ENCODE assay signal across 8 cellular contexts in the genomic region with DNA sequence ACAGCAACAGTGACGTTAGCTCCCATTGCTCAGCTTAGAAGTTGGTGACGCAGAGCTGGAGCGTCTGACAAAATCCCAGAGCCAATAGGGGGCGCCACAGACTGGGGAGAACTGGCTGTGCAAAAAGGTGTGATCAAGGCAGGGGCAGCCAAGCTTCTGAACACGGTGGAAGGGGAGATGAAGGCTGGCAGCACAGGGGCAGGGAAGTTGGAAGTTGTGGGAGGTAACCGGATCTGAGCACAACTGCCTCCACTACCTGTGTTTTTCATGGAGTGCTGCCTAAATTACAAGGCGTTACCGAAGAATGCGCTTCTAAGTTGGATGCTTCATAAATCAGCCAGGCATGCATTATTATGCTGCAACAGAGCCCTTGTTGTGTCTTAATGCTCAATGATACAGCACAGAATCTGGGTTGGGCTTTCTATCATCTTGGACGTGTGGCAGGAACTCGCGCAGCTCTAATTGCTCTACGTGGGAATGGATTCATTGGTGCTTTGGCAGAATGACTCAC.
DNase-seq lines count a peak whose midpoint lies in the region; ATAC-seq, FAIRE-seq and TF ChIP-seq lines count a peak whose summit lies in the region.

No MANE protein-coding gene starts in this region.

- CTCF ChIA-PET in A549 (lab: Yijun Ruan, JAX) = no interaction called here
- CTCF ChIA-PET in PC-9 (lab: Charles Lee) = interaction anchor here (0.5 to 0.6 kb wide), 2 partner anchors 266 to 1084 kb away, joined by 3 to 5 read pairs; no protein-coding TSS in a partner anchor

- no TSS peak for BruUV-seq in PC-9 (replicated peaks; lab: Mats Ljungman, UMichigan)

- H3K79me2 ChIP-seq in PC-9 (ENCODE audit: low read depth) = no peaks in the 10 kb centered on the region

- TF ChIP-seq EP300 in A549 (IDR thresholded peaks at IDR 0.05) = no peak

- no peaks in the 10 kb centered on the region for H3F3A ChIP-seq in PC-9 (ENCODE audit: insufficient read depth, low read depth)

- TF ChIP-seq POLR2A in A549 (IDR thresholded peaks at IDR 0.05; ENCODE audit: low read length) = no peak

- intact Hi-C loops in PC-9 (cut with micrococcal nuclease; ENCODE audit: unreplicated experiment) (no loop called here), posterior vena cava (cut with DNase I) (no loop called here)

- no peaks in the 10 kb centered on the region for H4K20me1 ChIP-seq in PC-9 (ENCODE audit: insufficient read depth)

- WGBS in A549 (ENCODE audit: missing lambda C conversion rate) = 75% methylated on average over 12 of the region's 13 CpGs

- TF ChIP-seq CTCF in A549 (IDR thresholded peaks at IDR 0.05) (peak; percentile 21; the same call in 1 of the 3 replicates), GM12874 (IDR thresholded peaks at IDR 0.05; ENCODE audit: insufficient read depth, low read depth, low read length) (peak; percentile 61), PC-9 (conservative IDR thresholded peaks at IDR 0.05) (peak; percentile 44; the same call in 1 of the 2 replicates), foreskin fibroblast (IDR thresholded peaks at IDR 0.05; ENCODE audit: low read depth, low read length) (peak; percentile 34), GM20000 (IDR thresholded peaks at IDR 0.05; ENCODE audit: extremely low read depth, missing control alignments) (no peak)

- H3K9me3 ChIP-seq in A549 = no peaks in the 10 kb centered on the region
- H3K9me3 ChIP-seq in PC-9 (ENCODE audit: insufficient read depth, low read depth) = peaks cover 6% of the 10 kb centered on the region; the same call in 1 of the 2 replicates

- no peak for FAIRE-seq in A549 (lab: Jason Lieb, UNC)

- POLR2A ChIA-PET in A549 (lab: Yijun Ruan, JAX) = no interaction called here
- POLR2A ChIA-PET in PC-9 (lab: Charles Lee; ENCODE audit: unreplicated experiment) = no interaction called here

- H3K4me2 ChIP-seq in A549 = no peak overlapping the region
- no peak overlapping the region for H3K4me2 ChIP-seq in PC-9

- H3K27ac ChIP-seq in A549 (no peak overlapping the region), PC-9 (no peak overlapping the region)

- H3K27me3 ChIP-seq in PC-9 (ENCODE audit: insufficient read depth, low read depth) = no peaks in the 10 kb centered on the region

- peak; percentile 44 to 61 for TF ChIP-seq RAD21 in A549 (conservative IDR thresholded peaks at IDR 0.05 in 1 of 2, IDR thresholded peaks at IDR 0.05 in 1 of 2)

- peak in 1 of 2 experiments; percentile 56; a peak in 2 of 6 replicates for ATAC-seq in A549
- no peak for ATAC-seq in stimulated activated naive CD8-positive, alpha-beta T cell treated with anti-CD3 and anti-CD28 coated beads, Interleukin-15, Interleukin-2, amounts not matched to agents 100 U/mL and 50 U/mL, for 24 hours
- no peak for ATAC-seq in GM18502 (IDR thresholded peaks at IDR 0.05; ENCODE audit: poor library complexity, unreplicated experiment)

- H3K36me3 ChIP-seq in PC-9 (ENCODE audit: low read depth) = no peaks in the 10 kb centered on the region

- no peaks in the 10 kb centered on the region for H3K9me2 ChIP-seq in PC-9 (ENCODE audit: insufficient read depth)

- no peak overlapping the region for H2AFZ ChIP-seq in PC-9

- DNase-seq in A549 (ENCODE audit: low read depth in 1 of 2, low spot score in 1 of 2) (peak in 1 of 2 experiments; percentile 27), PC-9 (peak in 1 of 2 experiments; percentile 2), foreskin fibroblast (peak in 1 of 2 donors; percentile 47), posterior vena cava (ENCODE audit: low spot score) (no peak), GM20000 (ENCODE audit: low spot score) (no peak)
- peak; percentile 16 for DNase-seq in stimulated activated naive CD8-positive, alpha-beta T cell treated with anti-CD3 and anti-CD28 coated beads, Interleukin-15, Interleukin-2, amounts not matched to agents 100 U/mL and 50 U/mL, for 24 hours

- H3K4me3 ChIP-seq in A549 (no peak overlapping the region), PC-9 (no peak overlapping the region), foreskin fibroblast (ENCODE audit: low read depth in 1 of 2, low read length in 2 of 2) (no peak overlapping the region)

- peaks cover 12% of the 10 kb centered on the region for H3K4me1 ChIP-seq in A549
- H3K4me1 ChIP-seq in PC-9 (replicated peaks; ENCODE audit: insufficient read depth) = peaks cover 15% of the 10 kb centered on the region

TF ChIP-seq in A549, 52 proteins besides CTCF, POLR2A, EP300 and RAD21:
- TF ChIP-seq JUNB (IDR thresholded peaks at IDR 0.05) (no peak), CHD2 (IDR thresholded peaks at IDR 0.05; ENCODE audit: low read length, partially characterized antibody) (no peak), NR3C1 (IDR thresholded peaks at IDR 0.05) (no peak), MYC (IDR thresholded peaks at IDR 0.05; ENCODE audit: borderline replicate concordance, low read length) (no peak), CBX2 (IDR thresholded peaks at IDR 0.05; ENCODE audit: borderline replicate concordance, low read depth) (no peak), ESRRA (IDR thresholded peaks at IDR 0.05; ENCODE audit: borderline replicate concordance, low read length) (no peak), FOSL2 (IDR thresholded peaks at IDR 0.05) (no peak), FOSL2 (CRISPR knock-in tag; IDR thresholded peaks at IDR 0.05) (no peak)
- TF ChIP-seq, protein P1, sequence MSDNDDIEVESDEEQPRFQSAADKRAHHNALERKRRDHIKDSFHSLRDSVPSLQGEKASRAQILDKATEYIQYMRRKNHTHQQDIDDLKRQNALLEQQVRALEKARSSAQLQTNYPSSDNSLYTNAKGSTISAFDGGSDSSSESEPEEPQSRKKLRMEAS (IDR thresholded peaks at IDR 0.05) = no peak
